Comparison of ENCODE assay signal across 11 cellular contexts in genomic region chr9:134544388-134545212, GRCh38.
A peak's percentile ranks its signal among the peaks of the same experiment; 100 is the strongest.
DNase-seq lines count a peak whose midpoint lies in the region; ATAC-seq and TF ChIP-seq lines count a peak whose summit lies in the region.
"Had no signal": no experiment of that assay in that cellular context is flagged by ENCODE, and none has a peak within 500 bp of the region (broad histone marks: within the 10 kb centered on the region; RNA-seq: fewer than 3 reads in every experiment).

No MANE protein-coding gene starts in this region.

- CTCF ChIA-PET in HEK293 (lab: Yijun Ruan, JAX) = interaction anchor here (0.6 to 1.5 kb wide), 2 partner anchors 17 to 96 kb away, joined by 3 to 4 read pairs; no protein-coding TSS in a partner anchor
- CTCF ChIA-PET in activated naive CD4-positive, alpha-beta T cell treated with anti-CD3 and anti-CD28 coated beads, Interleukin-2, amount 10 ng/mL, durations not matched to agents 7 days and 5 days (lab: Charles Lee) = no interaction called here

- peak overlapping the region; percentile 89 for H3K9ac ChIP-seq in smooth muscle cell (ENCODE audit: low read depth)

- H3K36me3 ChIP-seq in HEK293 (ENCODE audit: control insufficient read depth in 2 of 2, insufficient read depth in 1 of 2, low read length in 2 of 2) = no peaks in the 10 kb centered on the region
- no peaks in the 10 kb centered on the region for H3K36me3 ChIP-seq in brain microvascular endothelial cell (replicated peaks)
- H3K36me3 ChIP-seq in smooth muscle cell (ENCODE audit: low read depth) = no peaks in the 10 kb centered on the region

- no peaks in the 10 kb centered on the region for H3K27me3 ChIP-seq in brain microvascular endothelial cell (replicated peaks)
- no peaks in the 10 kb centered on the region for H3K27me3 ChIP-seq in smooth muscle cell (ENCODE audit: low read depth)

- TF ChIP-seq CTCF in HEK293 (tag by site-specific recombination; IDR thresholded peaks at IDR 0.05) (no peak), brain microvascular endothelial cell (IDR thresholded peaks at IDR 0.05; ENCODE audit: low read depth, low read length, missing control alignments) (no peak), smooth muscle cell (IDR thresholded peaks at IDR 0.05; ENCODE audit: borderline replicate concordance, insufficient read depth, poor library complexity, severe bottlenecking) (no peak)

- H3F3A ChIP-seq in smooth muscle cell (ENCODE audit: low read depth) = peaks cover 19% of the 10 kb centered on the region

- H4K20me1 ChIP-seq in smooth muscle cell (ENCODE audit: low read depth) = no peaks in the 10 kb centered on the region

- H3K9me3 Mint-ChIP-seq in activated T-helper 2 cell treated with anti-CD3 and anti-CD28 coated beads, Interferon-gamma antibody, Interleukin-2, Interleukin-4, amounts not matched to agents 10 μg/mL and 5 μg/mL and 100 μg/mL, durations not matched to agents 14 hours and 24 hours and 36 hours = no peaks in the 10 kb centered on the region
- H3K9me3 Mint-ChIP-seq in activated naive CD4-positive, alpha-beta T cell treated with anti-CD3 and anti-CD28 coated beads, Interleukin-2, amount 10 ng/mL, durations not matched to agents 7 days and 5 days = no peaks in the 10 kb centered on the region
- H3K9me3 Mint-ChIP-seq: T-helper 2 cell treated with Interferon-gamma antibody and Interleukin-4, amounts not matched to agents 5 μg/mL and 100 μg/mL, for 36 hours had no signal

- POLR2A ChIA-PET in HEK293 (lab: Yijun Ruan, JAX) = no interaction called here

- in situ Hi-C loops in brain microvascular endothelial cell (cut with HindIII; ENCODE audit: low pct_ligation_motif_present, low sequenced_read_pairs) = no loop called here

- peak overlapping the region; percentile 23 for H3K4me2 ChIP-seq in smooth muscle cell

- DNase-seq in brain microvascular endothelial cell (peak; percentile 67), iPS-NIHi11 (ENCODE audit: low spot score) (peak; percentile 68), smooth muscle cell (lab: John Stamatoyannopoulos, UW; ENCODE audit: unreplicated experiment) (no peak)
- DNase-seq in activated T-helper 2 cell treated with anti-CD3 and anti-CD28 coated beads, Interferon-gamma antibody, Interleukin-2, Interleukin-4, amounts not matched to agents 10 μg/mL and 5 μg/mL and 100 μg/mL, durations not matched to agents 14 hours and 24 hours and 36 hours (ENCODE audit: low spot score) = no peak
- no peak for DNase-seq in activated naive CD4-positive, alpha-beta T cell treated with anti-CD3 and anti-CD28 coated beads, Interleukin-2, amount 10 ng/mL, durations not matched to agents 7 days and 5 days
- DNase-seq: GOT3, MV-4-11 had no signal

- H3K9me3 ChIP-seq in HEK293 (ENCODE audit: control insufficient read depth, insufficient read depth, low read depth, low read length) (no peaks in the 10 kb centered on the region), smooth muscle cell (replicated peaks; ENCODE audit: low read depth) (no peaks in the 10 kb centered on the region)

- H3K27ac ChIP-seq in HEK293 (ENCODE audit: extremely low read depth, low read depth, low read length) (no peak overlapping the region), brain microvascular endothelial cell (no peak overlapping the region), smooth muscle cell (ENCODE audit: low read depth) (peak overlapping the region; percentile 98)

- H2AFZ ChIP-seq in smooth muscle cell (ENCODE audit: low read depth) = no peak overlapping the region

- peaks cover 12% of the 10 kb centered on the region for H3K79me2 ChIP-seq in smooth muscle cell (ENCODE audit: low read depth)

- ATAC-seq in GM18868 (IDR thresholded peaks at IDR 0.05; ENCODE audit: unreplicated experiment) (no peak), HG03159 (IDR thresholded peaks at IDR 0.05; ENCODE audit: unreplicated experiment) (no peak)

- no peaks in the 10 kb centered on the region for H3K4me1 ChIP-seq in HEK293 (ENCODE audit: control insufficient read depth, insufficient read depth, low read length)
- peaks cover 18% of the 10 kb centered on the region for H3K4me1 ChIP-seq in smooth muscle cell (ENCODE audit: low read depth)

- H3K36me3 Mint-ChIP-seq in activated T-helper 2 cell treated with anti-CD3 and anti-CD28 coated beads, Interferon-gamma antibody, Interleukin-2, Interleukin-4, amounts not matched to agents 10 μg/mL and 5 μg/mL and 100 μg/mL, durations not matched to agents 14 hours and 24 hours and 36 hours (ENCODE audit: low read depth) = no peaks in the 10 kb centered on the region
- no peaks in the 10 kb centered on the region for H3K36me3 Mint-ChIP-seq in activated naive CD4-positive, alpha-beta T cell treated with anti-CD3 and anti-CD28 coated beads, Interleukin-2, amount 10 ng/mL, durations not matched to agents 7 days and 5 days

- no peak overlapping the region for H3K4me3 Mint-ChIP-seq in activated T-helper 2 cell treated with anti-CD3 and anti-CD28 coated beads, Interferon-gamma antibody, Interleukin-2, Interleukin-4, amounts not matched to agents 10 μg/mL and 5 μg/mL and 100 μg/mL, durations not matched to agents 14 hours and 24 hours and 36 hours (ENCODE audit: low read depth)
- H3K4me3 Mint-ChIP-seq in activated naive CD4-positive, alpha-beta T cell treated with anti-CD3 and anti-CD28 coated beads, Interleukin-2, amount 10 ng/mL, durations not matched to agents 7 days and 5 days = no peak overlapping the region
- H3K4me3 Mint-ChIP-seq: T-helper 2 cell treated with Interferon-gamma antibody and Interleukin-4, amounts not matched to agents 5 μg/mL and 100 μg/mL, for 36 hours had no signal

- no peak overlapping the region for H3K4me3 ChIP-seq in HEK293 (ENCODE audit: low read depth, low read length)
- H3K4me3 ChIP-seq in brain microvascular endothelial cell (ENCODE audit: low read depth, low read length) = no peak overlapping the region
- no peak overlapping the region for H3K4me3 ChIP-seq in smooth muscle cell

- intact Hi-C loops in activated T-helper 2 cell treated with anti-CD3 and anti-CD28 coated beads, Interferon-gamma antibody, Interleukin-2, Interleukin-4, amounts not matched to agents 10 μg/mL and 5 μg/mL and 100 μg/mL, durations not matched to agents 14 hours and 24 hours and 36 hours (cut with micrococcal nuclease) = no loop called here

- WGBS in smooth muscle cell (ENCODE audit: low lambda C conversion rate) = 42% methylated on average over 26 of the region's 26 CpGs

- no peaks in the 10 kb centered on the region for H3K4me1 Mint-ChIP-seq in activated T-helper 2 cell treated with anti-CD3 and anti-CD28 coated beads, Interferon-gamma antibody, Interleukin-2, Interleukin-4, amounts not matched to agents 10 μg/mL and 5 μg/mL and 100 μg/mL, durations not matched to agents 14 hours and 24 hours and 36 hours (ENCODE audit: low read depth)
- H3K4me1 Mint-ChIP-seq in activated naive CD4-positive, alpha-beta T cell treated with anti-CD3 and anti-CD28 coated beads, Interleukin-2, amount 10 ng/mL, durations not matched to agents 7 days and 5 days = no peaks in the 10 kb centered on the region

- no peaks in the 10 kb centered on the region for H3K27me3 Mint-ChIP-seq in activated T-helper 2 cell treated with anti-CD3 and anti-CD28 coated beads, Interferon-gamma antibody, Interleukin-2, Interleukin-4, amounts not matched to agents 10 μg/mL and 5 μg/mL and 100 μg/mL, durations not matched to agents 14 hours and 24 hours and 36 hours (ENCODE audit: low read depth)
- no peaks in the 10 kb centered on the region for H3K27me3 Mint-ChIP-seq in activated naive CD4-positive, alpha-beta T cell treated with anti-CD3 and anti-CD28 coated beads, Interleukin-2, amount 10 ng/mL, durations not matched to agents 7 days and 5 days

- no peak overlapping the region for H3K27ac Mint-ChIP-seq in activated T-helper 2 cell treated with anti-CD3 and anti-CD28 coated beads, Interferon-gamma antibody, Interleukin-2, Interleukin-4, amounts not matched to agents 10 μg/mL and 5 μg/mL and 100 μg/mL, durations not matched to agents 14 hours and 24 hours and 36 hours
- no peak overlapping the region for H3K27ac Mint-ChIP-seq in activated naive CD4-positive, alpha-beta T cell treated with anti-CD3 and anti-CD28 coated beads, Interleukin-2, amount 10 ng/mL, durations not matched to agents 7 days and 5 days
- H3K27ac Mint-ChIP-seq: T-helper 2 cell treated with Interferon-gamma antibody and Interleukin-4, amounts not matched to agents 5 μg/mL and 100 μg/mL, for 36 hours had no signal

TF ChIP-seq in HEK293, 187 proteins besides CTCF, POLR2A, EP300 and RAD21:
- peak; percentile 80 for TF ChIP-seq EGR2 (tag by site-specific recombination; IDR thresholded peaks at IDR 0.05; ENCODE audit: low read depth)
- TF ChIP-seq OSR2 (tag by site-specific recombination; IDR thresholded peaks at IDR 0.05) = no peak
- TF ChIP-seq ZFHX2 (tag by site-specific recombination; conservative IDR thresholded peaks at IDR 0.05) = peak; percentile 89

Comparison
In these comparisons a context has a peak if more than half of its experiments do, and no peak if none do; other contexts are left out.
1. DNase-seq: peak in brain microvascular endothelial cell (single experiment) and iPS-NIHi11 (single experiment); none in smooth muscle cell (single experiment), activated T-helper 2 cell treated with anti-CD3 and anti-CD28 coated beads, Interferon-gamma antibody, Interleukin-2, Interleukin-4, amounts not matched to agents 10 μg/mL and 5 μg/mL and 100 μg/mL, durations not matched to agents 14 hours and 24 hours and 36 hours (single experiment) and activated naive CD4-positive, alpha-beta T cell treated with anti-CD3 and anti-CD28 coated beads, Interleukin-2, amount 10 ng/mL, durations not matched to agents 7 days and 5 days (single experiment).